18 cellular contexts compared by ENCODE assay signal in the genomic region with DNA sequence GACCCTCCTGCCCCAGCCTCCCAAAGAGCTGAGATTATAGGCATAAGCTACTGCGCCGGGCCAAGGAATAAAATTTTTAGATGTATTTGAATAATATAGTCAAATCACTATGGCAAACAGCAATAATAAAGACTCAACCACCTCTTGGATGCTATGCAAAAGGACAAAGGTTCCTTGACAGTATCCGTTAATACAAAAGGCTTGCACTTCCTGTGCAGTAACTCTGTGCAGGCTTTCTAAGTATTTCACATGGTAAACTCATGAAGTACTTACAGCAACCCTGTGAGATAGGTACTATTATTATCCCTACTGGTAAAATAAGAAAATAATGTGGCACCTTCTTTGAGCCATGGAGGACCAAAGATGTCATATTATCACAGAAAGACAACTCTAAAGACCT.
DNase-seq lines count a peak whose midpoint lies in the region; ATAC-seq lines count a peak whose summit lies in the region.
"Had no signal": no experiment of that assay in that cellular context is flagged by ENCODE, and none has a peak within 500 bp of the region (broad histone marks: within the 10 kb centered on the region; RNA-seq: fewer than 3 reads in every experiment).

No MANE protein-coding gene starts in this region.

- no peaks in the 10 kb centered on the region for H3K9me3 Mint-ChIP-seq in activated T-cell treated with anti-CD3 and anti-CD28 coated beads, Interleukin-2, amount 50 U/mL, for 4 hours
- H3K9me3 Mint-ChIP-seq: CD8-positive, alpha-beta T cell; GM23338; H9 had no signal

- peaks cover 40% of the 10 kb centered on the region for H3K4me1 Mint-ChIP-seq in activated T-cell treated with anti-CD3 and anti-CD28 coated beads, Interleukin-2, amount 50 U/mL, for 4 hours (ENCODE audit: low read depth)

- H3K36me3 Mint-ChIP-seq in activated T-cell treated with anti-CD3 and anti-CD28 coated beads, Interleukin-2, amount 50 U/mL, for 4 hours (ENCODE audit: insufficient read depth), result peaks cover 30% of the 10 kb centered on the region

- no peak for ATAC-seq in activated T-cell treated with anti-CD3 and anti-CD28 coated beads, Interleukin-2, amount 50 U/mL, for 4 hours
- ATAC-seq: CD8-positive, alpha-beta T cell; GM12878; GM23338; HCT116 had no signal

- peak; percentile 25 to 44 for DNase-seq in NCI-H526 (lab: John Stamatoyannopoulos, UW)
- no peak for DNase-seq in NCI-H526 treated with DMSO at 0.1 percent for 48 hours (lab: John Stamatoyannopoulos, UW)
- DNase-seq in dermis blood vessel endothelial cell, result peak; percentile 63
- peak; percentile 8 to 74 for DNase-seq in lung microvascular endothelial cell (ENCODE audit: low read depth in 2 of 2)
- no peak for DNase-seq in NK-92 treated with Interleukin-12 subunit alpha and Interleukin-12 subunit beta, amount 100 ng/mL, for 24 hours (lab: John Stamatoyannopoulos, UW)
- no peak for DNase-seq in activated T-cell treated with anti-CD3 and anti-CD28 coated beads, Interleukin-2, amount 50 U/mL, for 4 hours
- no peak for DNase-seq in HUDEP-2 (lab: John Stamatoyannopoulos, UW; ENCODE audit: unreplicated experiment in 76 of 76)
- DNase-seq: C1 segment of cervical spinal cord; Caco-2; CD8-positive, alpha-beta T cell; DMS79; EL; GDM1; H9 had no signal

- H3K27me3 Mint-ChIP-seq in activated T-cell treated with anti-CD3 and anti-CD28 coated beads, Interleukin-2, amount 50 U/mL, for 4 hours (ENCODE audit: low read depth), result no peaks in the 10 kb centered on the region

- no peak overlapping the region for H3K4me3 Mint-ChIP-seq in activated T-cell treated with anti-CD3 and anti-CD28 coated beads, Interleukin-2, amount 50 U/mL, for 4 hours
- H3K4me3 Mint-ChIP-seq: B cell; CD8-positive, alpha-beta T cell; GM23338; H9 had no signal

Comparison
In these comparisons a context has a peak if more than half of its experiments do, and no peak if none do; other contexts are left out.
1. DNase-seq: peak in NCI-H526 (2 of 2), dermis blood vessel endothelial cell (single experiment) and lung microvascular endothelial cell (2 of 2); none in NCI-H526 treated with DMSO at 0.1 percent for 48 hours (single experiment), NK-92 treated with Interleukin-12 subunit alpha and Interleukin-12 subunit beta, amount 100 ng/mL, for 24 hours (single experiment), activated T-cell treated with anti-CD3 and anti-CD28 coated beads, Interleukin-2, amount 50 U/mL, for 4 hours (single experiment) and HUDEP-2 (0 of 76).